In the genomic region with DNA sequence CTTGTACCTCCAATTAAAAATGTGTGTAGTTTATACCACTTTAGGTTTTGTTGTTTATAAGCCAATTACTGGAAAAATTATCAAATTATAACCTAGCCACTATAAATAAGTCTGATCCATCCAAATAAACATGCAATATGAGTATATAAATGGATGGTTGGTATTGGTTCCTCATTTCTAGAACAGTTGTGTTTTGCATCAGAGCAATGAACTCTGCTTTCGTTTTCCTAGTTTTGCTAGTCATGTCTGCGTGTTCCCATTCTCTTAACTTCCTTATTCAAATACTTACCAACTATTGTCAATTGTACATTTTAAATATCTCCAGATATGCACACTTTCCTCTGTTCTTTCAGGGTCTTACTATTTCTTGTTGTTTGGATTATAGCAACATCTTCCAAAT, we compare ENCODE assay signal across 10 cellular contexts.
DNase-seq lines count a peak whose midpoint lies in the region; ATAC-seq and TF ChIP-seq lines count a peak whose summit lies in the region.
"Had no signal": no experiment of that assay in that cellular context is flagged by ENCODE, and none has a peak within 500 bp of the region (broad histone marks: within the 10 kb centered on the region; RNA-seq: fewer than 3 reads in every experiment).

No MANE protein-coding gene starts in this region.

- no peak overlapping the region for H3K4me3 Mint-ChIP-seq in type B pancreatic cell

- H3K9me3 Mint-ChIP-seq in type B pancreatic cell = no peaks in the 10 kb centered on the region

- no peaks in the 10 kb centered on the region for H3K36me3 Mint-ChIP-seq in type B pancreatic cell

- H3K4me3 ChIP-seq in BE2C (ENCODE audit: low read depth, low read length) = no peak overlapping the region

- H3K4me1 Mint-ChIP-seq in type B pancreatic cell (ENCODE audit: unreplicated experiment) = no peaks in the 10 kb centered on the region

- no peaks in the 10 kb centered on the region for H3K27me3 Mint-ChIP-seq in type B pancreatic cell

- ATAC-seq in GM18517 (IDR thresholded peaks at IDR 0.05; ENCODE audit: unreplicated experiment) (peak; percentile 81), GM21529 (IDR thresholded peaks at IDR 0.05; ENCODE audit: unreplicated experiment) (peak; percentile 93), HG03159 (IDR thresholded peaks at IDR 0.05; ENCODE audit: unreplicated experiment) (peak; percentile 92)

- no peaks in the 10 kb centered on the region for H3K27me3 ChIP-seq in BE2C

- H3K27ac Mint-ChIP-seq in type B pancreatic cell = no peak overlapping the region

- H3K9me3 ChIP-seq in BE2C = no peaks in the 10 kb centered on the region

- DNase-seq in SKM-1 (lab: John Stamatoyannopoulos, UW; ENCODE audit: unreplicated experiment) (peak; percentile 33), COR-L47 (lab: John Stamatoyannopoulos, UW) (no peak), type B pancreatic cell (ENCODE audit: extremely low spot score, unreplicated experiment) (no peak), GM13976 (ENCODE audit: low spot score) (no peak), BE2C (no peak)
- DNase-seq: C1 segment of cervical spinal cord, NCI-H2029 treated with DMSO at 0.1 percent for 48 hours had no signal

- in situ Hi-C loops in GM13976 (cut with MboI; ENCODE audit: low sequenced_read_pairs, unreplicated experiment) = no loop called here

- TF ChIP-seq CTCF in type B pancreatic cell (conservative IDR thresholded peaks at IDR 0.05) (no peak), GM13976 (IDR thresholded peaks at IDR 0.05; ENCODE audit: borderline replicate concordance, control extremely low read depth, extremely low read depth, insufficient read depth, missing control alignments) (no peak), BE2C (IDR thresholded peaks at IDR 0.05; ENCODE audit: low read depth, low read length) (no peak)

- H3K4me1 ChIP-seq in BE2C = no peaks in the 10 kb centered on the region

- H3K36me3 ChIP-seq in BE2C = no peaks in the 10 kb centered on the region
